1 cellular context compared by ENCODE assay signal in genomic region chr1:67484492-67484891, GRCh38.
TF ChIP-seq lines count a peak whose summit lies in the region.

No MANE protein-coding gene starts in this region.

TF ChIP-seq in HEK293, 187 proteins besides CTCF, POLR2A, EP300 and RAD21 (continued from another document):
- TF ChIP-seq PRDM4 (tag by site-specific recombination; IDR thresholded peaks at IDR 0.05) (no peak), GLIS1 (tag by site-specific recombination; IDR thresholded peaks at IDR 0.05) (peak; percentile 36), WT1 (tag by site-specific recombination; IDR thresholded peaks at IDR 0.05) (no peak), ZNF747 (tag by site-specific recombination; IDR thresholded peaks at IDR 0.05) (no peak)
